ENCODE assay signal across 8 cellular contexts in the genomic region with DNA sequence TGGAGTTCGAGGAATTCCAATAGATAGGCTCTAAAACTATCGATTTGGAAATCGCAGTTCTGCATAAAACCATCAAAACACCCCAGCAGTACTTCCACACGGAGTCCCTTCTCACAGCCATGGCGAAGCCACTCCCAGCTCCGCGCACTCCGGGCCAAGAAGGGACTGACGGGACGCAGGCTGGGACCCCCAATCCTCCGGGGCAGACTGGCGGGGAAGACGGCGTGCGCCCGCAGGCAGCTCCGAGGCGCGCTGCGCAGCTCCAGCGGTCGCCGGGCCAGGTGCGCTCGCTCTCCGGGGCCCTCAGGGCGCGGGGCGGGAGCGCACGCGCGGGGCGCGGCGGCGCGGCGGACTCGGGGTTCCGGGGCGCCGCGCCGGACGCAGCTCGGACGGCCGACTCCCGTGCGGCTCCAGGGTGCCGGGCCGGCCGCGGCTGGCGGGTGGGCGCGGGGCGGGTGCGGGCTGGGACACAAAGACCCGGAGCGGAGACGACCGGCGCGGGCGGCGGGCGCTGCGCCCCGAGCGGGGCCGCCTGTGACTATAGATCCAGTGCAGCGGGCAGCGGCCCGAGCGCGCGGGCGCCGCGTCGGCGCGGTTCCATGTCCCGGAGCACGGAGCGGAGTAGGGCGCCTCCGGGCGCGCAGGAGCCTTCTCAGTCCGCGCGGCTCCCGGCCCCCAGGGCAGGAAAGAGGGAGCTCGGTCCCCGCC. TPM values are rescaled to one million over a fixed set of nuclear protein-coding genes. Genes with fewer than 3 reads are reported as not detected.
DNase-seq lines count a peak whose midpoint lies in the region; ATAC-seq, FAIRE-seq and TF ChIP-seq lines count a peak whose summit lies in the region.

No MANE protein-coding gene starts in this region.

- no peaks in the 10 kb centered on the region for H3K9me3 ChIP-seq in Caco-2
- no peaks in the 10 kb centered on the region for H3K9me3 ChIP-seq in esophagus (ENCODE audit: control insufficient read depth in 2 of 2, insufficient read depth in 1 of 2, low read depth in 1 of 2, low read length in 1 of 2)
- no peaks in the 10 kb centered on the region for H3K9me3 ChIP-seq in naive thymus-derived CD4-positive, alpha-beta T cell (ENCODE audit: control insufficient read depth in 2 of 3, low read length in 3 of 3)

- H3K4me3 Mint-ChIP-seq in Caco-2 (ENCODE audit: unreplicated experiment) = peak overlapping the region; percentile 97
- peak overlapping the region; percentile 79 to 96 (median 88) for H3K4me3 Mint-ChIP-seq in naive thymus-derived CD4-positive, alpha-beta T cell

- POLR2A ChIA-PET in Caco-2 (lab: Charles Lee) = interaction anchor here (0.6 to 0.7 kb wide), 5 partner anchors 46 to 1176 kb away, joined by 3 to 4 read pairs (median 3); no protein-coding TSS in a partner anchor
- POLR2A ChIA-PET in naive thymus-derived CD4-positive, alpha-beta T cell (lab: Charles Lee) = interaction anchor here (0.6 to 3.0 kb wide), 2 partner anchors 31 to 1389 kb away, joined by 3 to 17 read pairs; a partner anchor contains a TSS

- peaks cover 74% of the 10 kb centered on the region for H3K36me3 Mint-ChIP-seq in Caco-2 (ENCODE audit: insufficient read depth, unreplicated experiment)
- peaks cover 0 to 4% (median 0%) of the 10 kb centered on the region in 5 donors for H3K36me3 Mint-ChIP-seq in naive thymus-derived CD4-positive, alpha-beta T cell

- ATAC-seq in GM19452 (IDR thresholded peaks at IDR 0.05; ENCODE audit: unreplicated experiment) = peak; percentile 32
- peak; percentile 31 for ATAC-seq in HG03439 (IDR thresholded peaks at IDR 0.05; ENCODE audit: unreplicated experiment)
- peak; percentile 11 for ATAC-seq in naive thymus-derived CD4-positive, alpha-beta T cell

- no peak for FAIRE-seq in D721Med (lab: Jason Lieb, UNC)

- H3K4me1 ChIP-seq in Caco-2 (peaks cover 21% of the 10 kb centered on the region), esophagus (ENCODE audit: control insufficient read depth in 2 of 2, insufficient read depth in 2 of 2, low read length in 1 of 2) (peaks cover 3 to 4% of the 10 kb centered on the region in 2 donors)
- H3K4me1 ChIP-seq in naive thymus-derived CD4-positive, alpha-beta T cell (ENCODE audit: control insufficient read depth in 2 of 2, insufficient read depth in 2 of 2, low read length in 2 of 2) = peaks cover 5 to 19% of the 10 kb centered on the region in 2 donors

- CTCF ChIA-PET in Caco-2 (lab: Charles Lee) = interaction anchor here (0.5 to 1.5 kb wide), 2 partner anchors 85 to 462 kb away, joined by 3 to 5 read pairs; no protein-coding TSS in a partner anchor
- CTCF ChIA-PET in naive thymus-derived CD4-positive, alpha-beta T cell (lab: Charles Lee) = interaction anchor here (1.4 kb wide), 1 partner anchor 86 kb away, joined by 3 read pairs; no protein-coding TSS in a partner anchor

- no TSS peak for BruUV-seq in Caco-2 (replicated peaks; lab: Mats Ljungman, UMichigan)

- no peak for TF ChIP-seq CTCF in Caco-2 (IDR thresholded peaks at IDR 0.05; ENCODE audit: insufficient read depth in 1 of 2, low read depth in 1 of 2, low read length in 1 of 2, severe bottlenecking in 1 of 2, unreplicated experiment in 1 of 2)
- TF ChIP-seq CTCF in D721Med (IDR thresholded peaks at IDR 0.05; ENCODE audit: insufficient read depth, missing control alignments) = no peak

- peak overlapping the region; percentile 87 for H3K27ac Mint-ChIP-seq in Caco-2 (ENCODE audit: unreplicated experiment)
- no peak overlapping the region for H3K27ac Mint-ChIP-seq in naive thymus-derived CD4-positive, alpha-beta T cell

- intact Hi-C loops in Caco-2 (cut with micrococcal nuclease; ENCODE audit: unreplicated experiment) = loop anchor here (2.0 to 10.0 kb wide), 5 partner anchors 292 to 1390 kb away; no protein-coding TSS in a partner anchor
- intact Hi-C loops in naive thymus-derived CD4-positive, alpha-beta T cell (cut with micrococcal nuclease) = loop anchor here (1.0 to 10.0 kb wide), 5 partner anchors 33 to 1763 kb away; a partner anchor contains a TSS

- H3K27ac ChIP-seq in esophagus (ENCODE audit: low read depth in 2 of 2, low read length in 1 of 2) = peak overlapping the region; percentile 81 to 86
- no peak overlapping the region for H3K27ac ChIP-seq in naive thymus-derived CD4-positive, alpha-beta T cell (ENCODE audit: low read depth, low read length)

- 1% methylated on average over 63 to 98 of the region's 98 CpGs for WGBS in esophagus, 2 donors

- DNase-seq in Caco-2 (peak in 1 of 2 experiments; percentile 40), NOMO-1 treated with dmso at 0.1 percent for 144 hours (lab: John Stamatoyannopoulos, UW; ENCODE audit: unreplicated experiment) (no peak), D721Med (ENCODE audit: insufficient read length, low spot score) (no peak)
- peak; percentile 7 for DNase-seq in activated CD4-positive, alpha-beta T cell treated with anti-CD3 and anti-CD28 coated beads, Interleukin-2, amount 50 U/mL, for 1 hour
- peak in 8 of 9 donors; percentile 7 to 42 (median 34) for DNase-seq in naive thymus-derived CD4-positive, alpha-beta T cell

- no peaks in the 10 kb centered on the region for H3K9me3 Mint-ChIP-seq in Caco-2 (ENCODE audit: unreplicated experiment)
- no peaks in the 10 kb centered on the region for H3K9me3 Mint-ChIP-seq in naive thymus-derived CD4-positive, alpha-beta T cell

- H3K4me1 Mint-ChIP-seq in Caco-2 (ENCODE audit: low read depth, unreplicated experiment) = peaks cover 15% of the 10 kb centered on the region
- peaks cover 10 to 24% (median 19%) of the 10 kb centered on the region in 7 donors for H3K4me1 Mint-ChIP-seq in naive thymus-derived CD4-positive, alpha-beta T cell

- H3K27me3 Mint-ChIP-seq in Caco-2 (ENCODE audit: insufficient read depth, unreplicated experiment) = no peaks in the 10 kb centered on the region
- H3K27me3 Mint-ChIP-seq in naive thymus-derived CD4-positive, alpha-beta T cell = peaks cover 24 to 46% (median 35%) of the 10 kb centered on the region in 5 donors

- H3K36me3 ChIP-seq in Caco-2 (ENCODE audit: control insufficient read depth, insufficient read depth, low read length) = no peaks in the 10 kb centered on the region
- no peaks in the 10 kb centered on the region for H3K36me3 ChIP-seq in esophagus (ENCODE audit: control insufficient read depth in 2 of 2, insufficient read depth in 2 of 2, low read length in 1 of 2)
- H3K36me3 ChIP-seq in naive thymus-derived CD4-positive, alpha-beta T cell (ENCODE audit: control insufficient read depth in 2 of 3, insufficient read depth in 3 of 3, low read length in 3 of 3) = no peaks in the 10 kb centered on the region

- H3K4me3 ChIP-seq in Caco-2 (ENCODE audit: low read depth, low read length) (peak overlapping the region; percentile 68), esophagus (ENCODE audit: low read depth in 1 of 2, low read length in 2 of 2) (peak overlapping the region; percentile 78 to 85)
- H3K4me3 ChIP-seq in naive thymus-derived CD4-positive, alpha-beta T cell (ENCODE audit: low read length) = peak overlapping the region; percentile 78

- H3K27me3 ChIP-seq in Caco-2 (replicated peaks; ENCODE audit: control insufficient read depth, insufficient read depth, low read length) (no peaks in the 10 kb centered on the region), esophagus (ENCODE audit: control insufficient read depth in 1 of 2, insufficient read depth in 2 of 2, low read length in 2 of 2) (no peaks in the 10 kb centered on the region)
- H3K27me3 ChIP-seq in naive thymus-derived CD4-positive, alpha-beta T cell (ENCODE audit: control insufficient read depth in 2 of 2, insufficient read depth in 2 of 2, low read length in 2 of 2) = no peaks in the 10 kb centered on the region

RNA-seq across cellular contexts. Expression of a gene that starts 0.5 kb away (rescaled TPM):
- total RNA-seq in Caco-2 (2022) = 68.0 and 80.4 TPM in 2 replicates
- polyA plus RNA-seq in esophagus = 1 to 10 TPM; 8.0 to 8.4 TPM
- under 1 TPM in 4 of 5 experiments, not detected in 1; 0.07 to 0.22 (median 0.13) TPM for total RNA-seq in naive thymus-derived CD4-positive, alpha-beta T cell
- under 1 TPM in 1 of 2 donors, not detected in 1; 0.08 TPM for polyA plus RNA-seq in naive thymus-derived CD4-positive, alpha-beta T cell

RNA-seq across cellular contexts. Expression of a gene that starts 32.9 kb away (rescaled TPM):
- total RNA-seq in Caco-2 (2022) = 127 and 137 TPM in 2 replicates
- 10 to 100 TPM; 51.0 to 84.5 TPM for polyA plus RNA-seq in esophagus
- 100 to 1,000 TPM in 4 of 5 experiments, 10 to 100 TPM in 1; 93.3 to 291 (median 160) TPM for total RNA-seq in naive thymus-derived CD4-positive, alpha-beta T cell
- polyA plus RNA-seq in naive thymus-derived CD4-positive, alpha-beta T cell = 10 to 100 TPM; 36.1 to 41.6 TPM

Comparison
In these comparisons a context has a peak if more than half of its experiments do, and no peak if none do; other contexts are left out.
1. DNase-seq: peak in activated CD4-positive, alpha-beta T cell treated with anti-CD3 and anti-CD28 coated beads, Interleukin-2, amount 50 U/mL, for 1 hour (single experiment) and naive thymus-derived CD4-positive, alpha-beta T cell (8 of 9); none in NOMO-1 treated with dmso at 0.1 percent for 144 hours (single experiment) and D721Med (single experiment).
2. RNA of a gene that starts 0.5 kb away (total RNA-seq): 68.0 to 80.4 TPM in Caco-2; 0.07 to 0.22 TPM in naive thymus-derived CD4-positive, alpha-beta T cell; every median in the first group is over 10 times any median in the second.
3. Peak in every context shown above with its lines, with median percentiles within 50 percentile points of each other: H3K4me3 ChIP-seq and ATAC-seq.